21 cellular contexts compared by ENCODE assay signal in genomic region chr4:23382880-23383279, GRCh38.
DNase-seq lines count a peak whose midpoint lies in the region; TF ChIP-seq lines count a peak whose summit lies in the region.
"Had no signal": no experiment of that assay in that cellular context is flagged by ENCODE, and none has a peak within 500 bp of the region (broad histone marks: within the 10 kb centered on the region; RNA-seq: fewer than 3 reads in every experiment).

No MANE protein-coding gene starts in this region.

- CTCF ChIA-PET in HEK293 (lab: Yijun Ruan, JAX), result interaction anchor here (1.6 kb wide), 1 partner anchor 15 kb away, joined by 4 read pairs; no protein-coding TSS in a partner anchor

- H3K27me3 ChIP-seq in smooth muscle cell (ENCODE audit: low read depth), result no peaks in the 10 kb centered on the region
- no peaks in the 10 kb centered on the region for H3K27me3 ChIP-seq in BE2C
- H3K27me3 ChIP-seq: SJCRH30, suprapubic skin, upper lobe of right lung had no signal

- peak overlapping the region; percentile 52 for H3K4me2 ChIP-seq in smooth muscle cell

- POLR2A ChIA-PET in HEK293 (lab: Yijun Ruan, JAX), result no interaction called here

- H3K9ac ChIP-seq in smooth muscle cell (ENCODE audit: low read depth), result peak overlapping the region; percentile 31
- H3K9ac ChIP-seq: parathyroid adenoma had no signal

- H4K20me1 ChIP-seq in smooth muscle cell (ENCODE audit: low read depth), result no peaks in the 10 kb centered on the region

- TF ChIP-seq CTCF in HEK293 (tag by site-specific recombination; IDR thresholded peaks at IDR 0.05) (no peak), foreskin fibroblast (IDR thresholded peaks at IDR 0.05; ENCODE audit: low read depth, low read length) (no peak), smooth muscle cell (IDR thresholded peaks at IDR 0.05; ENCODE audit: borderline replicate concordance, insufficient read depth, poor library complexity, severe bottlenecking) (no peak), BE2C (IDR thresholded peaks at IDR 0.05; ENCODE audit: low read depth, low read length) (no peak)

- DNase-seq in SW480 (ENCODE audit: low spot score) (peak; percentile 21), foreskin fibroblast (peak; percentile 2 to 6), smooth muscle cell (lab: John Stamatoyannopoulos, UW; ENCODE audit: unreplicated experiment) (no peak), BE2C (no peak), NCI-H1092 treated with DMSO at 0.1 percent for 48 hours (lab: John Stamatoyannopoulos, UW) (no peak)
- DNase-seq in activated CD8-positive, alpha-beta memory T cell treated with anti-CD3 and anti-CD28 coated beads, Interleukin-2, amount 50 U/mL, for 4 hours, result no peak
- DNase-seq: activated CD4-positive, alpha-beta memory T cell treated with anti-CD3 and anti-CD28 coated beads for 36 hours; activated gamma-delta T cell treated with Interleukin-2 at 50 U/mL for 16 hours; foreskin melanocyte; MM.1S; NCI-H1417 treated with DMSO at 0.1 percent for 48 hours; NCI-H2081; NCI-H2227 treated with DMSO at 0.1 percent for 48 hours; right cardiac atrium; SJCRH30; stimulated activated CD4-positive, alpha-beta T cell treated with anti-CD3 and anti-CD28 coated beads, Interleukin-4, amount 100 ng/mL, for 4 hours; T-helper 1 cell; upper lobe of right lung had no signal

- H3K36me3 ChIP-seq in HEK293 (ENCODE audit: control insufficient read depth in 2 of 2, insufficient read depth in 1 of 2, low read length in 2 of 2) (no peaks in the 10 kb centered on the region), smooth muscle cell (ENCODE audit: low read depth) (no peaks in the 10 kb centered on the region), BE2C (no peaks in the 10 kb centered on the region)
- H3K36me3 ChIP-seq: SJCRH30, suprapubic skin, upper lobe of right lung had no signal

- no peaks in the 10 kb centered on the region for H3K9me3 ChIP-seq in HEK293 (ENCODE audit: control insufficient read depth, insufficient read depth, low read depth, low read length)
- H3K9me3 ChIP-seq in smooth muscle cell (replicated peaks; ENCODE audit: low read depth), result no peaks in the 10 kb centered on the region
- H3K9me3 ChIP-seq in BE2C, result no peaks in the 10 kb centered on the region
- H3K9me3 ChIP-seq: SJCRH30, suprapubic skin, upper lobe of right lung had no signal

- H3K27ac ChIP-seq in HEK293 (ENCODE audit: extremely low read depth, low read depth, low read length) (no peak overlapping the region), smooth muscle cell (ENCODE audit: low read depth) (peak overlapping the region; percentile 78)
- H3K27ac ChIP-seq: parathyroid adenoma, SJCRH30, suprapubic skin, upper lobe of right lung had no signal

- H3K4me3 ChIP-seq in HEK293 (ENCODE audit: low read depth, low read length) (no peak overlapping the region), foreskin fibroblast (ENCODE audit: low read depth in 1 of 2, low read length in 2 of 2) (no peak overlapping the region), smooth muscle cell (no peak overlapping the region), BE2C (ENCODE audit: low read depth, low read length) (no peak overlapping the region)
- H3K4me3 ChIP-seq: SJCRH30, suprapubic skin, upper lobe of right lung had no signal

- H3K79me2 ChIP-seq in smooth muscle cell (ENCODE audit: low read depth), result no peaks in the 10 kb centered on the region
- H3K79me2 ChIP-seq: parathyroid adenoma had no signal

- H3K4me1 ChIP-seq in HEK293 (ENCODE audit: control insufficient read depth, insufficient read depth, low read length) (no peaks in the 10 kb centered on the region), smooth muscle cell (ENCODE audit: low read depth) (no peaks in the 10 kb centered on the region), BE2C (no peaks in the 10 kb centered on the region)
- H3K4me1 ChIP-seq: parathyroid adenoma, SJCRH30, suprapubic skin, upper lobe of right lung had no signal

- no peak overlapping the region for H2AFZ ChIP-seq in smooth muscle cell (ENCODE audit: low read depth)
- H2AFZ ChIP-seq: parathyroid adenoma had no signal

- H3F3A ChIP-seq in smooth muscle cell (ENCODE audit: low read depth), result no peaks in the 10 kb centered on the region

TF ChIP-seq in HEK293, 187 proteins besides CTCF, POLR2A, EP300 and RAD21:
- TF ChIP-seq GLI2 (tag by site-specific recombination; IDR thresholded peaks at IDR 0.05; ENCODE audit: borderline replicate concordance, low read depth) (no peak), FEZF1 (tag by site-specific recombination; IDR thresholded peaks at IDR 0.05) (0 out of 2 replicates have a peak, but pooled peaks have one; percentile 34)
TF ChIP-seq in HEK293: peak in this region for 1.

Comparison
In these comparisons a context has a peak if more than half of its experiments do, and no peak if none do; other contexts are left out.
1. DNase-seq: peak in SW480 (single experiment) and foreskin fibroblast (2 of 2); none in smooth muscle cell (single experiment), BE2C (single experiment), activated CD8-positive, alpha-beta memory T cell treated with anti-CD3 and anti-CD28 coated beads, Interleukin-2, amount 50 U/mL, for 4 hours (single experiment) and NCI-H1092 treated with DMSO at 0.1 percent for 48 hours (single experiment).